25 cellular contexts compared by ENCODE assay signal in the genomic region with DNA sequence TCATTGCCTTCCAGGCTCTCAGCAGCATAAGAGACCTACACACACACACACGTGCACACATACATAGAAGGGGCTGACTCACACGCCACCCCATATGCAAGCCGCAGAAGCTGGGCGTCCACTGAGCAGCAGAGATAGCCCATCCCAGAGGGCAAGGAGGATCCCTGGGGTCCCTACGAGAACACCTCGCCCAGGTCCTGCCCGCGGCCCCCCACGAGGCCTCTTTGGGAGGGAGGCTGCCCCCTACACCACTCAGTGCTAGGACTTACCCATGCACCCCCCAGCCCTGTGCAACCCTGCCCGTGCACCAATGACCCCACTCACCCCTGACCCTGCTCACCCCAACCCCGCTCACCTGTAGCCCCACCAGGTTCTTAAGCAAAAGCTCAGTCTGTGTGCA. TPM values are rescaled to one million over a fixed set of nuclear protein-coding genes. Genes with fewer than 3 reads are reported as not detected.
"Had no signal": no experiment of that assay in that cellular context is flagged by ENCODE, and none has a peak within 500 bp of the region (broad histone marks: within the 10 kb centered on the region; RNA-seq: fewer than 3 reads in every experiment).

No MANE protein-coding gene starts in this region.

- H3K36me3 ChIP-seq: ovary, spleen, transverse colon, upper lobe of right lung, uterus had no signal

- H3K27ac Mint-ChIP-seq: effector memory CD8-positive, alpha-beta T cell; memory B cell; mesothelial cell of epicardium; naive thymus-derived CD4-positive, alpha-beta T cell; nephron; stimulated activated memory B cell treated with anti-CD40 and anti-IgM and Interleukin-4, amounts not matched to agents 10 μg/mL and 1 μg/mL and 100 μg/mL, for 72 hours; stimulated activated naive CD8-positive, alpha-beta T cell treated with anti-CD3 and anti-CD28 coated beads, Interleukin-15, Interleukin-2, amounts not matched to agents 100 ng/mL and 50 ng/mL, for 24 hours had no signal

- DNase-seq: cortex of kidney; effector memory CD8-positive, alpha-beta T cell; erythroblast; head of caudate nucleus; kidney; naive thymus-derived CD4-positive, alpha-beta T cell; occipital lobe; ovary; posterior cingulate gyrus; psoas muscle; right cardiac atrium; spleen; stimulated activated CD4-positive, alpha-beta T cell treated with anti-CD3 and anti-CD28 coated beads, Interleukin-4, amount 100 ng/mL, for 4 hours; transverse colon; upper lobe of right lung; uterus had no signal

- H3K27ac ChIP-seq: ovary, psoas muscle, skin epidermis, spleen, transverse colon, upper lobe of right lung, uterus had no signal

- H3K4me1 ChIP-seq: psoas muscle, uterus had no signal

- H3K9me3 ChIP-seq: ovary, psoas muscle, spleen, transverse colon, upper lobe of right lung, uterus had no signal

- H3K27me3 ChIP-seq: ovary had no signal

- H3K9me3 Mint-ChIP-seq: effector memory CD8-positive, alpha-beta T cell; memory B cell; mesothelial cell of epicardium; naive thymus-derived CD4-positive, alpha-beta T cell; nephron; stimulated activated memory B cell treated with anti-CD40 and anti-IgM and Interleukin-4, amounts not matched to agents 10 μg/mL and 1 μg/mL and 100 μg/mL, for 72 hours; stimulated activated naive CD8-positive, alpha-beta T cell treated with anti-CD3 and anti-CD28 coated beads, Interleukin-15, Interleukin-2, amounts not matched to agents 100 ng/mL and 50 ng/mL, for 24 hours had no signal

- H3K36me3 Mint-ChIP-seq: memory B cell; mesothelial cell of epicardium; naive thymus-derived CD4-positive, alpha-beta T cell; stimulated activated memory B cell treated with anti-CD40 and anti-IgM and Interleukin-4, amounts not matched to agents 10 μg/mL and 1 μg/mL and 100 μg/mL, for 72 hours had no signal

- H3K4me3 ChIP-seq: lung, ovary, psoas muscle, skin epidermis, spleen, transverse colon, upper lobe of right lung, uterus had no signal

- H3K4me3 Mint-ChIP-seq: effector memory CD8-positive, alpha-beta T cell; memory B cell; mesothelial cell of epicardium; stimulated activated memory B cell treated with anti-CD40 and anti-IgM and Interleukin-4, amounts not matched to agents 10 μg/mL and 1 μg/mL and 100 μg/mL, for 72 hours; stimulated activated naive CD8-positive, alpha-beta T cell treated with anti-CD3 and anti-CD28 coated beads, Interleukin-15, Interleukin-2, amounts not matched to agents 100 ng/mL and 50 ng/mL, for 24 hours had no signal

- ATAC-seq: effector memory CD8-positive, alpha-beta T cell; left lobe of liver; naive thymus-derived CD4-positive, alpha-beta T cell; stimulated activated memory B cell treated with anti-CD40 and anti-IgM and Interleukin-4, amounts not matched to agents 10 μg/mL and 1 μg/mL and 100 μg/mL, for 72 hours; upper lobe of right lung had no signal

RNA-seq across cellular contexts. Expression of gene NTSR1, which starts 20.6 kb away (rescaled TPM):
- total RNA-seq: renal cortical epithelial cell, uterus had no signal
- polyA plus RNA-seq: naive thymus-derived CD4-positive, alpha-beta T cell; right cardiac atrium had no signal
